In the genomic region with DNA sequence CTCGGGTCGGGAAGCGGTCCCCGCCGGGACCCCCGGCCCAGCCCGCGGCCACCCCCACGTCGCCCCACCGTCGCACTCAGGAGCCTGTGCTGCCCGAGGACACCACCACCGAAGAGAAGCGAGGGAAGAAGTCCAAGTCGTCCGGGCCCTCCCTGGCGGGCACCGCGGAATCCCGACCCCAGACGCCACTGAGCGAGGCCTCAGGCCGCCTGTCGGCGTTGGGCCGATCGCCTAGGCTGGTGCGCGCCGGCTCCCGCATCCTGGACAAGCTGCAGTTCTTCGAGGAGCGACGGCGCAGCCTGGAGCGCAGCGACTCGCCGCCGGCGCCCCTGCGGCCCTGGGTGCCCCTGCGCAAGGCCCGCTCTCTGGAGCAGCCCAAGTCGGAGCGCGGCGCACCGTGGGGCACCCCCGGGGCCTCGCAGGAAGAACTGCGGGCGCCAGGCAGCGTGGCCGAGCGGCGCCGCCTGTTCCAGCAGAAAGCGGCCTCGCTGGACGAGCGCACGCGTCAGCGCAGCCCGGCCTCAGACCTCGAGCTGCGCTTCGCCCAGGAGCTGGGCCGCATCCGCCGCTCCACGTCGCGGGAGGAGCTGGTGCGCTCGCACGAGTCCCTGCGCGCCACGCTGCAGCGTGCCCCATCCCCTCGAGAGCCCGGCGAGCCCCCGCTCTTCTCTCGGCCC, we compare ENCODE assay signal across 19 cellular contexts. TPM values are rescaled to one million over a fixed set of nuclear protein-coding genes. Genes with fewer than 3 reads are reported as not detected.
A peak's percentile ranks its signal among the peaks of the same experiment; 100 is the strongest.
DNase-seq lines count a peak whose midpoint lies in the region; ATAC-seq lines count a peak whose summit lies in the region.
"Had no signal": no experiment of that assay in that cellular context is flagged by ENCODE, and none has a peak within 500 bp of the region (broad histone marks: within the 10 kb centered on the region; RNA-seq: fewer than 3 reads in every experiment).

No MANE protein-coding gene starts in this region.

- H3K36me3 Mint-ChIP-seq in activated CD8-positive, alpha-beta memory T cell treated with anti-CD3 and anti-CD28 coated beads, Interleukin-2, amount 10 ng/mL, durations not matched to agents 7 days and 5 days = no peaks in the 10 kb centered on the region

- H3K4me3 Mint-ChIP-seq in activated CD8-positive, alpha-beta memory T cell treated with anti-CD3 and anti-CD28 coated beads, Interleukin-2, amount 10 ng/mL, durations not matched to agents 7 days and 5 days = no peak overlapping the region

- CTCF ChIA-PET in activated CD8-positive, alpha-beta memory T cell treated with anti-CD3 and anti-CD28 coated beads, Interleukin-2, amount 10 ng/mL, durations not matched to agents 7 days and 5 days (lab: Charles Lee) = interaction anchor here (1.1 kb wide), 1 partner anchor 9 kb away, joined by 3 read pairs; no protein-coding TSS in a partner anchor

- H3K9ac ChIP-seq in stomach smooth muscle (ENCODE audit: low read length in 2 of 2) = peak overlapping the region; percentile 36 to 63

- no peaks in the 10 kb centered on the region for H3K9me3 ChIP-seq in stomach smooth muscle (ENCODE audit: control insufficient read depth in 2 of 2, low read length in 2 of 2)
- H3K9me3 ChIP-seq: breast epithelium had no signal

- H3K4me1 Mint-ChIP-seq in activated CD8-positive, alpha-beta memory T cell treated with anti-CD3 and anti-CD28 coated beads, Interleukin-2, amount 10 ng/mL, durations not matched to agents 7 days and 5 days = peaks cover 10% of the 10 kb centered on the region

- H3K4me3 ChIP-seq in stomach smooth muscle (ENCODE audit: low read length in 2 of 2) = peak overlapping the region in 1 of 2 donors; percentile 68
- H3K4me3 ChIP-seq: breast epithelium had no signal

- peak; percentile 27 for ATAC-seq in activated CD8-positive, alpha-beta memory T cell treated with anti-CD3 and anti-CD28 coated beads, Interleukin-2, amount 10 ng/mL, durations not matched to agents 7 days and 5 days
- ATAC-seq in left lobe of liver (peak; percentile 38), HG03108 (IDR thresholded peaks at IDR 0.05; ENCODE audit: unreplicated experiment) (no peak)

- H3K27me3 Mint-ChIP-seq in activated CD8-positive, alpha-beta memory T cell treated with anti-CD3 and anti-CD28 coated beads, Interleukin-2, amount 10 ng/mL, durations not matched to agents 7 days and 5 days = peaks cover 45% of the 10 kb centered on the region

- no peak overlapping the region for H3K27ac Mint-ChIP-seq in activated CD8-positive, alpha-beta memory T cell treated with anti-CD3 and anti-CD28 coated beads, Interleukin-2, amount 10 ng/mL, durations not matched to agents 7 days and 5 days

- no peaks in the 10 kb centered on the region for H3K27me3 ChIP-seq in stomach smooth muscle (ENCODE audit: control insufficient read depth in 1 of 2, insufficient read depth in 2 of 2, low read length in 2 of 2)
- H3K27me3 ChIP-seq: breast epithelium had no signal

- peaks cover 7 to 15% of the 10 kb centered on the region in 2 donors for H3K36me3 ChIP-seq in stomach smooth muscle (ENCODE audit: control insufficient read depth in 2 of 2, insufficient read depth in 2 of 2, low read length in 2 of 2)
- H3K36me3 ChIP-seq: breast epithelium had no signal

- H3K4me1 ChIP-seq in stomach smooth muscle (ENCODE audit: control insufficient read depth, insufficient read depth, low read length) = peaks cover 97% of the 10 kb centered on the region
- H3K4me1 ChIP-seq: breast epithelium had no signal

- peak overlapping the region; percentile 19 for H3K27ac ChIP-seq in angular gyrus (ENCODE audit: low read depth, low read length)
- peak overlapping the region; percentile 100 for H3K27ac ChIP-seq in stomach smooth muscle (ENCODE audit: low read length)

- no peak for DNase-seq in activated CD8-positive, alpha-beta memory T cell treated with anti-CD3 and anti-CD28 coated beads, Interleukin-2, amount 10 ng/mL, durations not matched to agents 7 days and 5 days
- no peak for DNase-seq in activated CD8-positive, alpha-beta memory T cell treated with anti-CD3 and anti-CD28 coated beads, Interleukin-2, amount 50 U/mL, for 4 hours
- no peak for DNase-seq in left lobe of liver (ENCODE audit: low spot score)
- DNase-seq in AG08395 (ENCODE audit: low spot score) = no peak
- no peak for DNase-seq in T1000 (lab: John Stamatoyannopoulos, UW)
- DNase-seq: activated CD4-positive, alpha-beta T cell treated with anti-CD3 and anti-CD28 coated beads, Interleukin-2, amount 50 U/mL, for 4 hours; activated gamma-delta T cell; MM.1S; NCI-H2029 treated with DMSO at 0.1 percent for 48 hours; NCI-H774; RPMI8226 had no signal

- H3K9me3 Mint-ChIP-seq in activated CD8-positive, alpha-beta memory T cell treated with anti-CD3 and anti-CD28 coated beads, Interleukin-2, amount 10 ng/mL, durations not matched to agents 7 days and 5 days (ENCODE audit: low read depth) = no peaks in the 10 kb centered on the region

RNA-seq across cellular contexts. Expression of a gene that starts 13.6 kb away (rescaled TPM):
- 1 to 10 TPM in 1 of 2 experiments, under 1 TPM in 1; 0.52 to 1.3 TPM for total RNA-seq in activated CD8-positive, alpha-beta memory T cell treated with anti-CD3 and anti-CD28 coated beads, Interleukin-2, amount 10 ng/mL, durations not matched to agents 7 days and 5 days
- total RNA-seq in left lobe of liver = 1.5 TPM

RNA-seq across cellular contexts. Expression of a gene that starts 30.1 kb away (rescaled TPM):
- total RNA-seq in activated CD8-positive, alpha-beta memory T cell treated with anti-CD3 and anti-CD28 coated beads, Interleukin-2, amount 10 ng/mL, durations not matched to agents 7 days and 5 days = not detected
- total RNA-seq in left lobe of liver = 1.8 TPM
- total RNA-seq: G401; HT1080; pulmonary artery endothelial cell; T-helper 2 cell treated with Interferon-gamma antibody and Interleukin-4, amounts not matched to agents 100 ng/mL and 5 ng/mL, for 36 hours had no signal

RNA-seq across cellular contexts. Expression of a gene that starts 50.5 kb away (rescaled TPM):
- 10 to 100 TPM; 36.5 to 42.6 TPM for total RNA-seq in activated CD8-positive, alpha-beta memory T cell treated with anti-CD3 and anti-CD28 coated beads, Interleukin-2, amount 10 ng/mL, durations not matched to agents 7 days and 5 days
- 43.4 TPM for total RNA-seq in left lobe of liver
